In genomic region chr11:14310696-14311095, GRCh38 we compare ENCODE assay signal across 20 cellular contexts. TPM values are rescaled to one million over a fixed set of nuclear protein-coding genes. Genes with fewer than 3 reads are reported as not detected.
DNase-seq lines count a peak whose midpoint lies in the region; ATAC-seq, FAIRE-seq and TF ChIP-seq lines count a peak whose summit lies in the region.
"Had no signal": no experiment of that assay in that cellular context is flagged by ENCODE, and none has a peak within 500 bp of the region (broad histone marks: within the 10 kb centered on the region; RNA-seq: fewer than 3 reads in every experiment).

No MANE protein-coding gene starts in this region.

- H3K9me3 ChIP-seq in astrocyte (ENCODE audit: insufficient read depth, low read depth, low read length) (no peaks in the 10 kb centered on the region), sigmoid colon (no peaks in the 10 kb centered on the region)

- H3K27me3 ChIP-seq in astrocyte (ENCODE audit: insufficient read depth, low read length) = no peaks in the 10 kb centered on the region
- H3K27me3 ChIP-seq in sigmoid colon = no peaks in the 10 kb centered on the region

- H3K27ac ChIP-seq in astrocyte (ENCODE audit: low read depth, low read length) = no peak overlapping the region
- peak overlapping the region in 2 of 4 donors; percentile 0 to 76 for H3K27ac ChIP-seq in sigmoid colon

- no peak overlapping the region for H3K4me3 ChIP-seq in astrocyte (ENCODE audit: insufficient read depth, low read depth, low read length)
- H3K4me3 ChIP-seq in fibroblast of pulmonary artery (replicated peaks; ENCODE audit: low read depth, low read length) = no peak overlapping the region
- H3K4me3 ChIP-seq in sigmoid colon = no peak overlapping the region

- H3K79me2 ChIP-seq in astrocyte (ENCODE audit: insufficient read depth, low read length) = peaks cover 94% of the 10 kb centered on the region

- no peak overlapping the region for H3K27ac Mint-ChIP-seq in astrocyte (ENCODE audit: unreplicated experiment)
- no peak overlapping the region for H3K27ac Mint-ChIP-seq in activated T-cell treated with anti-CD3 and anti-CD28 coated beads, Interleukin-2, amount 50 U/mL, for 24 hours
- H3K27ac Mint-ChIP-seq: activated CD4-positive, alpha-beta T cell treated with anti-CD3 and anti-CD28 coated beads, Interleukin-2, amount 10 ng/mL, durations not matched to agents 24 days and 14 days; effector memory CD8-positive, alpha-beta T cell; nephron progenitor cell; T-cell had no signal

- H3K4me1 Mint-ChIP-seq in astrocyte (ENCODE audit: low read depth, unreplicated experiment) = peaks cover 25% of the 10 kb centered on the region
- H3K4me1 Mint-ChIP-seq in activated T-cell treated with anti-CD3 and anti-CD28 coated beads, Interleukin-2, amount 50 U/mL, for 24 hours (ENCODE audit: low read depth) = peaks cover 37% of the 10 kb centered on the region

- no peak overlapping the region for H2AFZ ChIP-seq in astrocyte (ENCODE audit: low read depth, low read length)

- H3K36me3 Mint-ChIP-seq in astrocyte (ENCODE audit: low read depth, unreplicated experiment) = no peaks in the 10 kb centered on the region
- no peaks in the 10 kb centered on the region for H3K36me3 Mint-ChIP-seq in activated T-cell treated with anti-CD3 and anti-CD28 coated beads, Interleukin-2, amount 50 U/mL, for 24 hours (ENCODE audit: low read depth)
- H3K36me3 Mint-ChIP-seq: T-cell had no signal

- no peaks in the 10 kb centered on the region for H3K36me3 ChIP-seq in astrocyte (ENCODE audit: insufficient read depth, low read length)
- no peaks in the 10 kb centered on the region for H3K36me3 ChIP-seq in sigmoid colon

- TF ChIP-seq POLR2A in GM12891 (IDR thresholded peaks at IDR 0.05; ENCODE audit: low read depth, low read length) (no peak), sigmoid colon (IDR thresholded peaks at IDR 0.05) (no peak)

- no peak for ATAC-seq in HG02678 (IDR thresholded peaks at IDR 0.05; ENCODE audit: unreplicated experiment)
- no peak for ATAC-seq in GM21786 (IDR thresholded peaks at IDR 0.05; ENCODE audit: unreplicated experiment)
- ATAC-seq: effector memory CD8-positive, alpha-beta T cell; Right ventricle myocardium inferior; T-cell had no signal

- no peak overlapping the region for H3K9ac ChIP-seq in astrocyte (ENCODE audit: low read length)

- no peak for TF ChIP-seq EP300 in sigmoid colon (IDR thresholded peaks at IDR 0.05)

- H3K4me3 Mint-ChIP-seq in astrocyte (ENCODE audit: unreplicated experiment) = no peak overlapping the region
- no peak overlapping the region for H3K4me3 Mint-ChIP-seq in activated T-cell treated with anti-CD3 and anti-CD28 coated beads, Interleukin-2, amount 50 U/mL, for 24 hours
- H3K4me3 Mint-ChIP-seq: activated CD4-positive, alpha-beta T cell treated with anti-CD3 and anti-CD28 coated beads, Interleukin-2, amount 10 ng/mL, durations not matched to agents 24 days and 14 days; effector memory CD8-positive, alpha-beta T cell; nephron progenitor cell; T-cell had no signal

- peaks cover 76% of the 10 kb centered on the region for H4K20me1 ChIP-seq in astrocyte (ENCODE audit: insufficient read depth, low read length)

- TF ChIP-seq CTCF in astrocyte (IDR thresholded peaks at IDR 0.05; ENCODE audit: insufficient read depth, low read depth, low read length) (no peak), fibroblast of pulmonary artery (IDR thresholded peaks at IDR 0.05; ENCODE audit: low read length, missing control alignments) (no peak), sigmoid colon (IDR thresholded peaks at IDR 0.05) (no peak)

- H3K4me2 ChIP-seq in astrocyte (ENCODE audit: low read length) = no peak overlapping the region

- no peaks in the 10 kb centered on the region for H3K9me3 Mint-ChIP-seq in astrocyte (ENCODE audit: unreplicated experiment)
- H3K9me3 Mint-ChIP-seq in activated T-cell treated with anti-CD3 and anti-CD28 coated beads, Interleukin-2, amount 50 U/mL, for 24 hours = no peaks in the 10 kb centered on the region
- H3K9me3 Mint-ChIP-seq: activated CD4-positive, alpha-beta T cell treated with anti-CD3 and anti-CD28 coated beads, Interleukin-2, amount 10 ng/mL, durations not matched to agents 24 days and 14 days; effector memory CD8-positive, alpha-beta T cell; nephron progenitor cell; T-cell had no signal

- H3K4me1 ChIP-seq in astrocyte (ENCODE audit: insufficient read depth, low read length) = peaks cover 22% of the 10 kb centered on the region
- peaks cover 0 to 74% (median 64%) of the 10 kb centered on the region in 4 donors for H3K4me1 ChIP-seq in sigmoid colon

- FAIRE-seq in GM12891 (lab: Jason Lieb, UNC) = peak; percentile 51
- FAIRE-seq in astrocyte (lab: Jason Lieb, UNC) = peak; percentile 9
- FAIRE-seq: A204.1, small intestine had no signal

- intact Hi-C loops in sigmoid colon (cut with DNase I) = no loop called here

- peak; percentile 48 for DNase-seq in AG08395 (ENCODE audit: low spot score)
- no peak for DNase-seq in GM12891 (ENCODE audit: insufficient read length, low spot score)
- DNase-seq in astrocyte (ENCODE audit: low read depth) = no peak
- DNase-seq in fibroblast of pulmonary artery (ENCODE audit: low read depth) = peak; percentile 49
- no peak for DNase-seq in sigmoid colon
- DNase-seq in activated T-cell treated with anti-CD3 and anti-CD28 coated beads, Interleukin-2, amount 50 U/mL, for 24 hours = no peak
- DNase-seq: activated CD4-positive, alpha-beta T cell treated with anti-CD3 and anti-CD28 coated beads, Interleukin-2, amount 10 ng/mL, durations not matched to agents 24 days and 14 days; amniotic stem cell; effector memory CD8-positive, alpha-beta T cell; NCI-H1105 treated with DMSO at 0.1 percent for 48 hours; NCI-H2107; NCI-H524 treated with DMSO at 0.1 percent for 48 hours; nephron progenitor cell; stimulated activated CD4-positive, alpha-beta T cell treated with anti-CD3 and anti-CD28 coated beads, Interleukin-4, amount 100 ng/mL, for 4 hours; T-cell had no signal

- H3K27me3 Mint-ChIP-seq in astrocyte (ENCODE audit: low read depth, unreplicated experiment) = no peaks in the 10 kb centered on the region
- no peaks in the 10 kb centered on the region for H3K27me3 Mint-ChIP-seq in activated T-cell treated with anti-CD3 and anti-CD28 coated beads, Interleukin-2, amount 50 U/mL, for 24 hours
- H3K27me3 Mint-ChIP-seq: activated CD4-positive, alpha-beta T cell treated with anti-CD3 and anti-CD28 coated beads, Interleukin-2, amount 10 ng/mL, durations not matched to agents 24 days and 14 days; effector memory CD8-positive, alpha-beta T cell; T-cell had no signal

- WGBS in sigmoid colon, 2 donors = 82 to 84% methylated on average over 1 of the region's 1 CpG

TF ChIP-seq in GM12891, 5 proteins besides CTCF, POLR2A, EP300 and RAD21:
- TF ChIP-seq PAX5 (IDR thresholded peaks at IDR 0.05; ENCODE audit: insufficient read depth, low read length, severe bottlenecking) (no peak), POU2F2 (IDR thresholded peaks at IDR 0.05; ENCODE audit: low read depth, low read length) (no peak), POLR2AphosphoS5 (IDR thresholded peaks at IDR 0.05; ENCODE audit: low read depth, low read length) (no peak), TAF1 (IDR thresholded peaks at IDR 0.05; ENCODE audit: low read depth, low read length) (no peak), SPI1 (IDR thresholded peaks at IDR 0.05; ENCODE audit: low read depth, low read length) (no peak)

RNA-seq across cellular contexts. Expression of gene RRAS2, which starts 48.3 kb away (rescaled TPM):
- 24.3 TPM for polyA plus RNA-seq in GM12891 (2012; ENCODE audit: low read depth, missing spikeins)
- total RNA-seq in astrocyte (120 and 150 TPM in 2 replicates), sigmoid colon (10 to 100 TPM; 31.1 to 48.5 (median 40.4) TPM)
- polyA plus RNA-seq in sigmoid colon = 10 to 100 TPM; 15.5 to 27.3 (median 25.8) TPM

Comparison
In these comparisons a context has a peak if more than half of its experiments do, and no peak if none do; other contexts are left out.
1. DNase-seq: peak in AG08395 (single experiment) and fibroblast of pulmonary artery (single experiment); none in GM12891 (single experiment), astrocyte (single experiment), sigmoid colon (single experiment) and activated T-cell treated with anti-CD3 and anti-CD28 coated beads, Interleukin-2, amount 50 U/mL, for 24 hours (single experiment).